Comparison of ENCODE assay signal across 1 cellular context in genomic region chr12:79420146-79420618, GRCh38.
TF ChIP-seq lines count a peak whose summit lies in the region.

No MANE protein-coding gene starts in this region.

TF ChIP-seq in GM23338, 12 proteins besides CTCF, POLR2A, EP300 and RAD21 (continued from another document):
- TF ChIP-seq REST (IDR thresholded peaks at IDR 0.05; ENCODE audit: unreplicated experiment) (no peak), POLR2AphosphoS5 (IDR thresholded peaks at IDR 0.05; ENCODE audit: low read depth) (no peak), EZH2phosphoT487 (IDR thresholded peaks at IDR 0.05; ENCODE audit: unreplicated experiment) (no peak), ETS1 (IDR thresholded peaks at IDR 0.05) (no peak), EZH2 (IDR thresholded peaks at IDR 0.05; ENCODE audit: low read depth, unreplicated experiment) (no peak)
